In genomic region chr11:109001585-109001984, GRCh38 we compare ENCODE assay signal across 38 cellular contexts.
"Had no signal": no experiment of that assay in that cellular context is flagged by ENCODE, and none has a peak within 500 bp of the region (broad histone marks: within the 10 kb centered on the region; RNA-seq: fewer than 3 reads in every experiment).

No MANE protein-coding gene starts in this region.

- H3K4me1 ChIP-seq: adrenal gland, ascending aorta, body of pancreas, breast epithelium had no signal

- H3K4me1 Mint-ChIP-seq: activated naive CD4-positive, alpha-beta T cell treated with anti-CD3 and anti-CD28 coated beads, Interleukin-2, amount 10 ng/mL, durations not matched to agents 7 days and 5 days; activated naive CD4-positive, alpha-beta T cell treated with anti-CD3 and anti-CD28 coated beads, Interleukin-2, amount 50 U/mL, for 24 hours; activated naive CD8-positive, alpha-beta T cell treated with anti-CD3 and anti-CD28 coated beads for 36 hours; activated naive CD8-positive, alpha-beta T cell treated with anti-CD3 and anti-CD28 coated beads, Interleukin-2, amount 10 ng/mL, durations not matched to agents 7 days and 5 days; activated naive CD8-positive, alpha-beta T cell treated with anti-CD3 and anti-CD28 coated beads, Interleukin-2, amount 50 U/mL, for 24 hours; activated T-helper 17 cell treated with anti-CD3 and anti-CD28 coated beads, Interleukin-2, amount 50 U/mL, for 72 hours; brain; central memory CD8-positive, alpha-beta T cell had no signal

- H3K9me3 Mint-ChIP-seq: activated T-helper 1 cell treated with anti-CD3 and anti-CD28 coated beads, Interleukin-12 subunit alpha, Interleukin-12 subunit beta, Interleukin-2, Interleukin-4 antibody, amounts not matched to agents 30 ng/mL and 10 ng/mL and 1 ng/mL, durations not matched to agents 14 hours and 24 hours and 36 hours; activated T-helper 2 cell treated with anti-CD3 and anti-CD28 coated beads, Interferon-gamma antibody, Interleukin-2, Interleukin-4, amounts not matched to agents 10 μg/mL and 5 μg/mL and 100 μg/mL, durations not matched to agents 14 hours and 24 hours and 36 hours had no signal

- H3K4me3 Mint-ChIP-seq: activated naive CD4-positive, alpha-beta T cell treated with anti-CD3 and anti-CD28 coated beads for 36 hours; activated naive CD4-positive, alpha-beta T cell treated with anti-CD3 and anti-CD28 coated beads, Interleukin-2, amount 10 ng/mL, durations not matched to agents 7 days and 5 days; activated naive CD4-positive, alpha-beta T cell treated with anti-CD3 and anti-CD28 coated beads, Interleukin-2, amount 50 U/mL, for 24 hours; activated naive CD8-positive, alpha-beta T cell; activated naive CD8-positive, alpha-beta T cell treated with anti-CD3 and anti-CD28 coated beads for 36 hours; activated naive CD8-positive, alpha-beta T cell treated with anti-CD3 and anti-CD28 coated beads, Interleukin-2, amount 10 ng/mL, durations not matched to agents 7 days and 5 days; activated naive CD8-positive, alpha-beta T cell treated with anti-CD3 and anti-CD28 coated beads, Interleukin-2, amount 50 U/mL, for 24 hours; activated T-cell treated with anti-CD3 and anti-CD28 coated beads, Interleukin-2, amount 50 U/mL, for 24 hours; activated T-cell treated with anti-CD3 and anti-CD28 coated beads, Interleukin-2, amount 50 U/mL, for 4 hours; activated T-cell treated with anti-CD3 and anti-CD28 coated beads, Interleukin-2, amount 50 U/mL, for 72 hours; activated T-helper 1 cell treated with anti-CD3 and anti-CD28 coated beads, Interleukin-12 subunit alpha, Interleukin-12 subunit beta, Interleukin-2, Interleukin-4 antibody, amounts not matched to agents 30 ng/mL and 10 ng/mL and 1 ng/mL, durations not matched to agents 14 hours and 24 hours and 36 hours; activated T-helper 17 cell treated with anti-CD3 and anti-CD28 coated beads, Interleukin-2, amount 50 U/mL, for 72 hours; brain; central memory CD8-positive, alpha-beta T cell had no signal

- H3K4me3 ChIP-seq: adrenal gland, ascending aorta, body of pancreas, breast epithelium, cardiac muscle cell had no signal

- DNase-seq: activated effector memory CD4-positive, alpha-beta T cell treated with anti-CD3 and anti-CD28 coated beads, Interleukin-2, amount 50 U/mL, for 16 hours; activated effector memory CD4-positive, alpha-beta T cell treated with Interleukin-2 at 50 U/mL for 16 hours; activated gamma-delta T cell; activated gamma-delta T cell treated with Interleukin-2 at 50 U/mL for 16 hours; activated naive CD4-positive, alpha-beta T cell; activated naive CD4-positive, alpha-beta T cell treated with anti-CD3 and anti-CD28 coated beads for 36 hours; activated naive CD4-positive, alpha-beta T cell treated with anti-CD3 and anti-CD28 coated beads, Interleukin-2, amount 10 ng/mL, durations not matched to agents 7 days and 5 days; activated naive CD4-positive, alpha-beta T cell treated with anti-CD3 and anti-CD28 coated beads, Interleukin-2, amount 50 U/mL, for 16 hours; activated naive CD4-positive, alpha-beta T cell treated with Interleukin-2 at 50 U/mL for 16 hours; activated naive CD8-positive, alpha-beta T cell treated with anti-CD3 and anti-CD28 coated beads for 36 hours; activated naive CD8-positive, alpha-beta T cell treated with anti-CD3 and anti-CD28 coated beads, Interleukin-2, amount 10 ng/mL, durations not matched to agents 7 days and 5 days; activated naive CD8-positive, alpha-beta T cell treated with anti-CD3 and anti-CD28 coated beads, Interleukin-2, amount 50 U/mL, for 24 hours; activated T-cell treated with anti-CD3 and anti-CD28 coated beads, Interleukin-2, amount 50 U/mL, for 1 hour; activated T-cell treated with anti-CD3 and anti-CD28 coated beads, Interleukin-2, amount 50 U/mL, for 24 hours; activated T-cell treated with anti-CD3 and anti-CD28 coated beads, Interleukin-2, amount 50 U/mL, for 4 hours; activated T-cell treated with anti-CD3 and anti-CD28 coated beads, Interleukin-2, amount 50 U/mL, for 48 hours; activated T-cell treated with anti-CD3 and anti-CD28 coated beads, Interleukin-2, amount 50 U/mL, for 72 hours; adrenal gland; amniotic stem cell; amygdala; anterior cingulate cortex; aorta; body of pancreas; brain microvascular endothelial cell; caudate nucleus; central memory CD4-positive, alpha-beta T cell; cerebellar nuclear complex had no signal

- H3K9me3 ChIP-seq: adrenal gland had no signal

- H3K36me3 Mint-ChIP-seq: activated naive CD4-positive, alpha-beta T cell treated with anti-CD3 and anti-CD28 coated beads, Interleukin-2, amount 10 ng/mL, durations not matched to agents 7 days and 5 days; activated naive CD8-positive, alpha-beta T cell; activated naive CD8-positive, alpha-beta T cell treated with anti-CD3 and anti-CD28 coated beads for 36 hours; activated naive CD8-positive, alpha-beta T cell treated with anti-CD3 and anti-CD28 coated beads, Interleukin-2, amount 10 ng/mL, durations not matched to agents 7 days and 5 days had no signal

- H3K36me3 ChIP-seq: adrenal gland, ascending aorta, brain microvascular endothelial cell, breast epithelium, cardiac muscle cell had no signal

- H3K27me3 ChIP-seq: adrenal gland, ascending aorta, body of pancreas, brain microvascular endothelial cell, breast epithelium, cardiac muscle cell had no signal

- H3K27ac ChIP-seq: adrenal gland, ascending aorta, body of pancreas, brain microvascular endothelial cell, breast epithelium, cardiac muscle cell had no signal

- ATAC-seq: activated naive CD4-positive, alpha-beta T cell treated with anti-CD3 and anti-CD28 coated beads, Interleukin-2, amount 50 U/mL, for 72 hours; activated naive CD8-positive, alpha-beta T cell treated with anti-CD3 and anti-CD28 coated beads, Interleukin-2, amount 50 U/mL, for 24 hours; activated T-cell treated with anti-CD3 and anti-CD28 coated beads, Interleukin-2, amount 50 U/mL, for 4 hours; activated T-cell treated with anti-CD3 and anti-CD28 coated beads, Interleukin-2, amount 50 U/mL, for 72 hours; activated T-helper 17 cell treated with anti-CD3 and anti-CD28 coated beads, Interleukin-2, amount 50 U/mL, for 72 hours; body of pancreas had no signal

- H3K27ac Mint-ChIP-seq: activated naive CD4-positive, alpha-beta T cell treated with anti-CD3 and anti-CD28 coated beads for 36 hours; activated naive CD4-positive, alpha-beta T cell treated with anti-CD3 and anti-CD28 coated beads, Interleukin-2, amount 10 ng/mL, durations not matched to agents 7 days and 5 days; activated naive CD4-positive, alpha-beta T cell treated with anti-CD3 and anti-CD28 coated beads, Interleukin-2, amount 50 U/mL, for 24 hours; activated naive CD4-positive, alpha-beta T cell treated with anti-CD3 and anti-CD28 coated beads, Interleukin-2, amount 50 U/mL, for 72 hours; activated naive CD8-positive, alpha-beta T cell; activated naive CD8-positive, alpha-beta T cell treated with anti-CD3 and anti-CD28 coated beads for 36 hours; activated naive CD8-positive, alpha-beta T cell treated with anti-CD3 and anti-CD28 coated beads, Interleukin-2, amount 10 ng/mL, durations not matched to agents 7 days and 5 days; activated naive CD8-positive, alpha-beta T cell treated with anti-CD3 and anti-CD28 coated beads, Interleukin-2, amount 50 U/mL, for 24 hours; activated T-cell treated with anti-CD3 and anti-CD28 coated beads, Interleukin-2, amount 50 U/mL, for 24 hours; activated T-cell treated with anti-CD3 and anti-CD28 coated beads, Interleukin-2, amount 50 U/mL, for 72 hours; activated T-helper 1 cell treated with anti-CD3 and anti-CD28 coated beads, Interleukin-12 subunit alpha, Interleukin-12 subunit beta, Interleukin-2, Interleukin-4 antibody, amounts not matched to agents 30 ng/mL and 10 ng/mL and 1 ng/mL, durations not matched to agents 14 hours and 24 hours and 36 hours; activated T-helper 17 cell treated with anti-CD3 and anti-CD28 coated beads, Interleukin-2, amount 50 U/mL, for 72 hours; activated T-helper 2 cell treated with anti-CD3 and anti-CD28 coated beads, Interferon-gamma antibody, Interleukin-2, Interleukin-4, amounts not matched to agents 10 μg/mL and 5 μg/mL and 100 μg/mL, durations not matched to agents 14 hours and 24 hours and 36 hours; brain had no signal
